10 cellular contexts compared by ENCODE assay signal in the genomic region with DNA sequence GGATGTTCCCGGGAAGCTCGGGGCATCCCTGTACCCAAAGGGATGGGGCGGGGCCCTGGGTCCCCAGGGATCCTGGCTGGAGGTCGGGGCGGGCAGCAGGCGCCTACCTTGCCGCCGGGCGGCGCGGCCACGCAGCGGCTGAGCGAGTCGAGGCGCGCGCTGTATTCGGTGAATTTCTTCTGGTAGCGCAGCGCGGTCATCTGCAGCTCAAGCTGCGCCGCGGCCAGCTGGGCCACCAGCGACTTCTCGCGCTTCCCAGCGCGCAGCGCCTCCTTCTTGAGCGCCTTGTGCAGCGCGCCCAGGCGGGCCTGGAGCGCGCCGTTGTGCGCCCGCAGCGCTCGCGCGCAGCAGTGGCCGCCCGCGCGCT. TPM values are rescaled to one million over a fixed set of nuclear protein-coding genes. Genes with fewer than 3 reads are reported as not detected.
DNase-seq lines count a peak whose midpoint lies in the region; ATAC-seq and TF ChIP-seq lines count a peak whose summit lies in the region.
"Had no signal": no experiment of that assay in that cellular context is flagged by ENCODE, and none has a peak within 500 bp of the region (broad histone marks: within the 10 kb centered on the region; RNA-seq: fewer than 3 reads in every experiment).

No MANE protein-coding gene starts in this region.

- no peaks in the 10 kb centered on the region for H3K79me1 ChIP-seq in mesendoderm (ENCODE audit: low read length)

- H3K36me3 Mint-ChIP-seq in activated naive CD4-positive, alpha-beta T cell treated with anti-CD3 and anti-CD28 coated beads, Interleukin-2, amount 10 ng/mL, durations not matched to agents 7 days and 5 days: no peaks in the 10 kb centered on the region
- H3K36me3 Mint-ChIP-seq: CD4-positive, CD25-positive, alpha-beta regulatory T cell had no signal

- no peak overlapping the region for H2BK5ac ChIP-seq in mesendoderm (ENCODE audit: low read length)

- TF ChIP-seq CTCF in dorsolateral prefrontal cortex (IDR thresholded peaks at IDR 0.05 in 54 of 56, conservative IDR thresholded peaks at IDR 0.05 in 2 of 56; ENCODE audit: low read depth in 1 of 56, partially characterized antibody in 56 of 56): peak in 28 of 56 donors; percentile 3 to 48 (median 26)
- no peak for TF ChIP-seq CTCF in GM10266 (IDR thresholded peaks at IDR 0.05; ENCODE audit: control insufficient read depth, insufficient read depth, low read depth, missing control alignments)

- H3K27ac ChIP-seq in dorsolateral prefrontal cortex: peak overlapping the region in 48 of 59 donors; percentile 2 to 88 (median 65)
- H3K27ac ChIP-seq in mesendoderm (ENCODE audit: low read depth, low read length): no peak overlapping the region
- H3K27ac ChIP-seq in aorta (ENCODE audit: low read depth in 1 of 2, low read length in 2 of 2): peak overlapping the region; percentile 58 to 91
- H3K27ac ChIP-seq: epithelial cell of prostate had no signal

- H2AK5ac ChIP-seq in mesendoderm (ENCODE audit: low read length): no peak overlapping the region

- H3K4me2 ChIP-seq in mesendoderm (ENCODE audit: low read length): peak overlapping the region; percentile 93

- H3K4me3 ChIP-seq in dorsolateral prefrontal cortex (peak overlapping the region; percentile 27 to 80 (median 65)), mesendoderm (ENCODE audit: low read length) (peak overlapping the region; percentile 54), aorta (ENCODE audit: low read length in 2 of 2) (peak overlapping the region; percentile 78 to 99)

- intact Hi-C loops in dorsolateral prefrontal cortex (cut with DNase I): loop anchor here in 1 of 2 donors (5.0 kb wide), 1 partner anchor 112 kb away; no protein-coding TSS in a partner anchor
- intact Hi-C loops in aorta (cut with DNase I): loop anchor here (1.0 to 10.0 kb wide), 6 partner anchors 52 to 223 kb away; no protein-coding TSS in a partner anchor

- H2BK120ac ChIP-seq in mesendoderm (ENCODE audit: low read depth, low read length): no peak overlapping the region

- H2BK15ac ChIP-seq in mesendoderm (replicated peaks; ENCODE audit: low read depth): no peak overlapping the region

- no peaks in the 10 kb centered on the region for H3K4me1 Mint-ChIP-seq in activated naive CD4-positive, alpha-beta T cell treated with anti-CD3 and anti-CD28 coated beads, Interleukin-2, amount 10 ng/mL, durations not matched to agents 7 days and 5 days
- H3K4me1 Mint-ChIP-seq: CD4-positive, CD25-positive, alpha-beta regulatory T cell had no signal

- no peaks in the 10 kb centered on the region for H3K79me2 ChIP-seq in mesendoderm (ENCODE audit: control insufficient read depth, insufficient read depth, low read length)

- peak overlapping the region; percentile 88 for H3K56ac ChIP-seq in mesendoderm (ENCODE audit: low read length)

- no peak overlapping the region for H3K27ac Mint-ChIP-seq in activated naive CD4-positive, alpha-beta T cell treated with anti-CD3 and anti-CD28 coated beads, Interleukin-2, amount 10 ng/mL, durations not matched to agents 7 days and 5 days

- H4K5ac ChIP-seq in mesendoderm (ENCODE audit: low read length): no peak overlapping the region

- no peaks in the 10 kb centered on the region for H3K4me1 ChIP-seq in mesendoderm (ENCODE audit: control insufficient read depth, low read depth, low read length)
- peaks cover 2 to 6% of the 10 kb centered on the region in 2 donors for H3K4me1 ChIP-seq in aorta (ENCODE audit: control insufficient read depth in 1 of 2, insufficient read depth in 2 of 2, low read length in 2 of 2)

- H3K27me3 Mint-ChIP-seq in activated naive CD4-positive, alpha-beta T cell treated with anti-CD3 and anti-CD28 coated beads, Interleukin-2, amount 10 ng/mL, durations not matched to agents 7 days and 5 days: peaks cover 38% of the 10 kb centered on the region

- no peaks in the 10 kb centered on the region for H3K27me3 ChIP-seq in dorsolateral prefrontal cortex
- H3K27me3 ChIP-seq in mesendoderm (ENCODE audit: insufficient read depth, low read length, poor library complexity): no peaks in the 10 kb centered on the region
- H3K27me3 ChIP-seq in aorta (ENCODE audit: control insufficient read depth in 1 of 2, insufficient read depth in 2 of 2, low read length in 1 of 2): no peaks in the 10 kb centered on the region

- CTCF ChIA-PET in activated naive CD4-positive, alpha-beta T cell treated with anti-CD3 and anti-CD28 coated beads, Interleukin-2, amount 10 ng/mL, durations not matched to agents 7 days and 5 days (lab: Charles Lee): no interaction called here

- no peaks in the 10 kb centered on the region for H3K9me3 ChIP-seq in aorta (ENCODE audit: control insufficient read depth, low read length)

- no peak overlapping the region for H3K4me3 Mint-ChIP-seq in activated naive CD4-positive, alpha-beta T cell treated with anti-CD3 and anti-CD28 coated beads, Interleukin-2, amount 10 ng/mL, durations not matched to agents 7 days and 5 days
- H3K4me3 Mint-ChIP-seq: CD4-positive, CD25-positive, alpha-beta regulatory T cell had no signal

- no CpG with 5 or more reads among the region's 48 CpGs for WGBS in mesendoderm (ENCODE audit: extremely low coverage, insufficient coverage, low lambda C conversion rate)
- 1% methylated on average over 21 to 48 of the region's 48 CpGs for WGBS in aorta, 2 donors

- ATAC-seq in aorta (ENCODE audit: low FRiP score): peak; percentile 48

- H3K9ac ChIP-seq in mesendoderm (ENCODE audit: low read length): peak overlapping the region; percentile 65

- no peaks in the 10 kb centered on the region for H3K9me3 Mint-ChIP-seq in activated naive CD4-positive, alpha-beta T cell treated with anti-CD3 and anti-CD28 coated beads, Interleukin-2, amount 10 ng/mL, durations not matched to agents 7 days and 5 days

- no peak overlapping the region for H4K8ac ChIP-seq in mesendoderm (ENCODE audit: low read depth, low read length)

- H3K23ac ChIP-seq in mesendoderm (ENCODE audit: low read length): no peak overlapping the region

- H3K36me3 ChIP-seq in mesendoderm (ENCODE audit: control insufficient read depth, insufficient read depth, low read length): no peaks in the 10 kb centered on the region
- H3K36me3 ChIP-seq in aorta (ENCODE audit: control insufficient read depth in 1 of 2, insufficient read depth in 2 of 2, low read length in 1 of 2): no peaks in the 10 kb centered on the region

- no peak overlapping the region for H3K4ac ChIP-seq in mesendoderm (ENCODE audit: low read depth, low read length)

- no peak overlapping the region for H3K18ac ChIP-seq in mesendoderm (ENCODE audit: low read length)

- DNase-seq in NCI-H748 (lab: John Stamatoyannopoulos, UW; ENCODE audit: unreplicated experiment) (peak; percentile 87), NCI-H748 treated with DMSO at 0.1 percent for 48 hours (lab: John Stamatoyannopoulos, UW) (no peak), dorsolateral prefrontal cortex (peak in 8 of 10 donors; percentile 25 to 71 (median 52)), mesendoderm (peak; percentile 86), aorta (peak; percentile 66 to 84), GM10266 (ENCODE audit: extremely low spot score) (no peak), NCI-H1417 treated with DMSO at 0.1 percent for 48 hours (lab: John Stamatoyannopoulos, UW) (no peak)
- DNase-seq in activated naive CD4-positive, alpha-beta T cell treated with anti-CD3 and anti-CD28 coated beads, Interleukin-2, amount 10 ng/mL, durations not matched to agents 7 days and 5 days: no peak
- DNase-seq: CD4-positive, CD25-positive, alpha-beta regulatory T cell had no signal

RNA-seq across cellular contexts. Expression of gene PDZRN3, which starts 0.8 kb away (rescaled TPM):
- total RNA-seq in dorsolateral prefrontal cortex (10 to 100 TPM; 16.4 to 67.3 (median 42.1) TPM), aorta (10 to 100 TPM; 62.6 to 86.3 TPM)
- polyA plus RNA-seq in mesendoderm (2013, experiment 1 of 2): 8.4 TPM
- 9.0 TPM for polyA plus RNA-seq in mesendoderm (2013, experiment 2 of 2)
- 10 to 100 TPM; 33.6 to 42.6 TPM for polyA plus RNA-seq in aorta
- total RNA-seq: CD4-positive, CD25-positive, alpha-beta regulatory T cell had no signal
- polyA plus RNA-seq: CD4-positive, CD25-positive, alpha-beta regulatory T cell had no signal

Comparison
In these comparisons a context has a peak if more than half of its experiments do, and no peak if none do; other contexts are left out.
1. DNase-seq: peak in NCI-H748 (single experiment), dorsolateral prefrontal cortex (8 of 10), mesendoderm (single experiment) and aorta (2 of 2); none in NCI-H748 treated with DMSO at 0.1 percent for 48 hours (single experiment), GM10266 (single experiment), activated naive CD4-positive, alpha-beta T cell treated with anti-CD3 and anti-CD28 coated beads, Interleukin-2, amount 10 ng/mL, durations not matched to agents 7 days and 5 days (single experiment) and NCI-H1417 treated with DMSO at 0.1 percent for 48 hours (single experiment).
2. Peak in every context shown above with its lines, with median percentiles within 50 percentile points of each other: H3K4me3 ChIP-seq.